ENCODE assay signal across 10 cellular contexts in genomic region chr19:939922-940321, GRCh38. TPM values are rescaled to one million over a fixed set of nuclear protein-coding genes. Genes with fewer than 3 reads are reported as not detected.
DNase-seq lines count a peak whose midpoint lies in the region; ATAC-seq and TF ChIP-seq lines count a peak whose summit lies in the region.
"Had no signal": no experiment of that assay in that cellular context is flagged by ENCODE, and none has a peak within 500 bp of the region (broad histone marks: within the 10 kb centered on the region; RNA-seq: fewer than 3 reads in every experiment).

No MANE protein-coding gene starts in this region.

- intact Hi-C loops in activated B cell treated with CpG ODN at 0.5 μM for 24 hours (cut with micrococcal nuclease), result no loop called here

- TF ChIP-seq CTCF in activated B cell treated with CpG ODN at 0.5 μM for 24 hours (IDR thresholded peaks at IDR 0.05), result no peak

- POLR2A ChIA-PET in activated CD4-positive, alpha-beta T cell treated with anti-CD3 and anti-CD28 coated beads, Interleukin-2, amount 10 ng/mL, durations not matched to agents 7 days and 5 days (lab: Charles Lee), result no interaction called here
- POLR2A ChIA-PET in activated B cell treated with CpG ODN at 0.5 μM for 24 hours (lab: Charles Lee), result interaction anchor here (0.6 to 4.4 kb wide), 7 partner anchors 7 to 329 kb away, joined by 3 to 45 read pairs (median 6); partner anchors contain the start of genes CIRBP and WDR18

- H3K4me1 Mint-ChIP-seq in activated CD4-positive, alpha-beta T cell treated with anti-CD3 and anti-CD28 coated beads, Interleukin-2, amount 10 ng/mL, durations not matched to agents 7 days and 5 days, result peaks cover 35% of the 10 kb centered on the region
- H3K4me1 Mint-ChIP-seq in activated B cell treated with CpG ODN at 0.5 μM for 24 hours, result peaks cover 47% of the 10 kb centered on the region
- H3K4me1 Mint-ChIP-seq in immature natural killer cell, result peaks cover 28 to 37% of the 10 kb centered on the region in 2 donors
- H3K4me1 Mint-ChIP-seq in stimulated activated naive B cell treated with anti-CD40 and anti-IgM and Interleukin-4, amounts not matched to agents 10 μg/mL and 1 μg/mL and 100 μg/mL, for 72 hours, result peaks cover 42 to 71% of the 10 kb centered on the region in 2 donors

- peak overlapping the region; percentile 17 for H3K4me3 Mint-ChIP-seq in activated CD4-positive, alpha-beta T cell treated with anti-CD3 and anti-CD28 coated beads, Interleukin-2, amount 10 ng/mL, durations not matched to agents 7 days and 5 days
- H3K4me3 Mint-ChIP-seq in activated B cell treated with CpG ODN at 0.5 μM for 24 hours (peak overlapping the region; percentile 72), immature natural killer cell (peak overlapping the region; percentile 72 to 83 (median 81))
- peak overlapping the region; percentile 75 to 86 for H3K4me3 Mint-ChIP-seq in stimulated activated naive B cell treated with anti-CD40 and anti-IgM and Interleukin-4, amounts not matched to agents 10 μg/mL and 1 μg/mL and 100 μg/mL, for 72 hours

- H3K27ac Mint-ChIP-seq in activated CD4-positive, alpha-beta T cell treated with anti-CD3 and anti-CD28 coated beads, Interleukin-2, amount 10 ng/mL, durations not matched to agents 7 days and 5 days, result peak overlapping the region; percentile 76
- H3K27ac Mint-ChIP-seq in activated B cell treated with CpG ODN at 0.5 μM for 24 hours (peak overlapping the region; percentile 80), immature natural killer cell (peak overlapping the region; percentile 75 to 93 (median 85))
- peak overlapping the region; percentile 94 for H3K27ac Mint-ChIP-seq in stimulated activated naive B cell treated with anti-CD40 and anti-IgM and Interleukin-4, amounts not matched to agents 10 μg/mL and 1 μg/mL and 100 μg/mL, for 72 hours

- CTCF ChIA-PET in activated CD4-positive, alpha-beta T cell treated with anti-CD3 and anti-CD28 coated beads, Interleukin-2, amount 10 ng/mL, durations not matched to agents 7 days and 5 days (lab: Charles Lee), result interaction anchor here (0.6 to 1.4 kb wide), 3 partner anchors 10 to 301 kb away, joined by 3 to 5 read pairs (median 3); no protein-coding TSS in a partner anchor
- CTCF ChIA-PET in activated B cell treated with CpG ODN at 0.5 μM for 24 hours (lab: Charles Lee), result no interaction called here

- H3K9me3 Mint-ChIP-seq in activated CD4-positive, alpha-beta T cell treated with anti-CD3 and anti-CD28 coated beads, Interleukin-2, amount 10 ng/mL, durations not matched to agents 7 days and 5 days, result peaks cover 3% of the 10 kb centered on the region
- H3K9me3 Mint-ChIP-seq in activated B cell treated with CpG ODN at 0.5 μM for 24 hours, result no peaks in the 10 kb centered on the region
- peaks cover 0 to 2% (median 0%) of the 10 kb centered on the region in 6 donors for H3K9me3 Mint-ChIP-seq in immature natural killer cell
- peaks cover 0 to 5% of the 10 kb centered on the region in 2 donors for H3K9me3 Mint-ChIP-seq in stimulated activated naive B cell treated with anti-CD40 and anti-IgM and Interleukin-4, amounts not matched to agents 10 μg/mL and 1 μg/mL and 100 μg/mL, for 72 hours

- H3K36me3 Mint-ChIP-seq in activated CD4-positive, alpha-beta T cell treated with anti-CD3 and anti-CD28 coated beads, Interleukin-2, amount 10 ng/mL, durations not matched to agents 7 days and 5 days (ENCODE audit: low read depth), result peaks cover 17% of the 10 kb centered on the region
- H3K36me3 Mint-ChIP-seq in activated B cell treated with CpG ODN at 0.5 μM for 24 hours (ENCODE audit: low read depth) (peaks cover 19% of the 10 kb centered on the region), immature natural killer cell (peaks cover 0 to 4% (median 4%) of the 10 kb centered on the region in 3 donors)
- peaks cover 62 to 66% of the 10 kb centered on the region in 2 donors for H3K36me3 Mint-ChIP-seq in stimulated activated naive B cell treated with anti-CD40 and anti-IgM and Interleukin-4, amounts not matched to agents 10 μg/mL and 1 μg/mL and 100 μg/mL, for 72 hours

- no peaks in the 10 kb centered on the region for H3K27me3 Mint-ChIP-seq in activated CD4-positive, alpha-beta T cell treated with anti-CD3 and anti-CD28 coated beads, Interleukin-2, amount 10 ng/mL, durations not matched to agents 7 days and 5 days
- H3K27me3 Mint-ChIP-seq in activated B cell treated with CpG ODN at 0.5 μM for 24 hours (no peaks in the 10 kb centered on the region), immature natural killer cell (ENCODE audit: low read depth in 3 of 3) (peaks cover 10 to 13% (median 12%) of the 10 kb centered on the region in 3 donors)
- no peaks in the 10 kb centered on the region for H3K27me3 Mint-ChIP-seq in stimulated activated naive B cell treated with anti-CD40 and anti-IgM and Interleukin-4, amounts not matched to agents 10 μg/mL and 1 μg/mL and 100 μg/mL, for 72 hours

- DNase-seq in activated CD4-positive, alpha-beta T cell treated with anti-CD3 and anti-CD28 coated beads, Interleukin-2, amount 10 ng/mL, durations not matched to agents 7 days and 5 days, result no peak
- DNase-seq in activated CD4-positive, alpha-beta T cell treated with anti-CD3 and anti-CD28 coated beads for 4 hours, result no peak
- DNase-seq in activated B cell treated with CpG ODN at 0.5 μM for 24 hours (no peak), immature natural killer cell (no peak), NCI-H446 treated with DMSO at 0.1 percent for 48 hours (lab: John Stamatoyannopoulos, UW) (no peak), NK-92 (lab: John Stamatoyannopoulos, UW; ENCODE audit: unreplicated experiment) (no peak)
- DNase-seq in stimulated activated naive B cell treated with anti-CD40 and anti-IgM and Interleukin-4, amounts not matched to agents 10 μg/mL and 1 μg/mL and 100 μg/mL, for 72 hours, result no peak
- no peak for DNase-seq in stimulated activated CD4-positive, alpha-beta T cell treated with anti-CD3 and anti-CD28 coated beads, Interleukin-12 subunit alpha, Interleukin-12 subunit beta, amount 100 ng/mL, for 4 hours

- ATAC-seq in activated B cell treated with CpG ODN at 0.5 μM for 24 hours (ENCODE audit: low read depth), result no peak
- no peak for ATAC-seq in stimulated activated naive B cell treated with anti-CD40 and anti-IgM and Interleukin-4, amounts not matched to agents 10 μg/mL and 1 μg/mL and 100 μg/mL, for 72 hours (replicated peaks)

RNA-seq across cellular contexts. Expression of gene ARID3A, which starts 14.1 kb away (rescaled TPM):
- 10 to 100 TPM; 25.8 to 28.4 TPM for total RNA-seq in activated CD4-positive, alpha-beta T cell treated with anti-CD3 and anti-CD28 coated beads, Interleukin-2, amount 10 ng/mL, durations not matched to agents 7 days and 5 days
- 67.7 and 74.9 TPM in 2 replicates for total RNA-seq in activated B cell treated with CpG ODN at 0.5 μM for 24 hours
- polyA plus RNA-seq in immature natural killer cell, result 1 to 10 TPM; 1.0 to 1.7 (median 1.4) TPM

RNA-seq across cellular contexts. Expression of gene KISS1R, which starts 22.8 kb away (rescaled TPM):
- 1 to 10 TPM in 1 of 2 experiments, under 1 TPM in 1; 0.72 to 1.1 TPM for total RNA-seq in activated CD4-positive, alpha-beta T cell treated with anti-CD3 and anti-CD28 coated beads, Interleukin-2, amount 10 ng/mL, durations not matched to agents 7 days and 5 days
- total RNA-seq in activated B cell treated with CpG ODN at 0.5 μM for 24 hours, result 0.49 TPM in 2 replicates
- polyA plus RNA-seq in immature natural killer cell, result not detected
- total RNA-seq: HT-29, urinary bladder had no signal

RNA-seq across cellular contexts. Expression of gene R3HDM4, which starts 26.9 kb away (rescaled TPM):
- total RNA-seq in activated CD4-positive, alpha-beta T cell treated with anti-CD3 and anti-CD28 coated beads, Interleukin-2, amount 10 ng/mL, durations not matched to agents 7 days and 5 days, result 100 to 1,000 TPM; 120 to 121 TPM
- total RNA-seq in activated B cell treated with CpG ODN at 0.5 μM for 24 hours, result 174 and 189 TPM in 2 replicates
- 100 to 1,000 TPM in 1 of 3 donors, 10 to 100 TPM in 2; 83.5 to 146 (median 85.8) TPM for polyA plus RNA-seq in immature natural killer cell

RNA-seq across cellular contexts. Expression of gene WDR18, which starts 44.2 kb away (rescaled TPM):
- 10 to 100 TPM; 39.2 to 49.2 TPM for total RNA-seq in activated CD4-positive, alpha-beta T cell treated with anti-CD3 and anti-CD28 coated beads, Interleukin-2, amount 10 ng/mL, durations not matched to agents 7 days and 5 days
- 66.5 and 84.7 TPM in 2 replicates for total RNA-seq in activated B cell treated with CpG ODN at 0.5 μM for 24 hours
- 100 to 1,000 TPM in 1 of 3 donors, 10 to 100 TPM in 2; 60.5 to 116 (median 70.9) TPM for polyA plus RNA-seq in immature natural killer cell

RNA-seq across cellular contexts. Expression of gene RNU6-9, which starts 46.6 kb away (rescaled TPM):
- total RNA-seq in activated CD4-positive, alpha-beta T cell treated with anti-CD3 and anti-CD28 coated beads, Interleukin-2, amount 10 ng/mL, durations not matched to agents 7 days and 5 days, result not detected
- not detected in 2 replicates for total RNA-seq in activated B cell treated with CpG ODN at 0.5 μM for 24 hours
- polyA plus RNA-seq in immature natural killer cell, result not detected
- total RNA-seq: HT-29, urinary bladder had no signal
- polyA plus RNA-seq: urinary bladder had no signal

Comparison
In these comparisons a context has a peak if more than half of its experiments do, and no peak if none do; other contexts are left out.
1. H3K4me3 Mint-ChIP-seq: peak in every context shown above with its lines; median percentile 81 in immature natural killer cell; 80 in stimulated activated naive B cell treated with anti-CD40 and anti-IgM and Interleukin-4, amounts not matched to agents 10 μg/mL and 1 μg/mL and 100 μg/mL, for 72 hours; 72 in activated B cell treated with CpG ODN at 0.5 μM for 24 hours; 17 in activated CD4-positive, alpha-beta T cell treated with anti-CD3 and anti-CD28 coated beads, Interleukin-2, amount 10 ng/mL, durations not matched to agents 7 days and 5 days.